ENCODE assay signal across 9 cellular contexts in genomic region chr11:13606701-13607100, GRCh38.
"Had no signal": no experiment of that assay in that cellular context is flagged by ENCODE, and none has a peak within 500 bp of the region (broad histone marks: within the 10 kb centered on the region; RNA-seq: fewer than 3 reads in every experiment).

No MANE protein-coding gene starts in this region.

- H3K9me3 ChIP-seq: HAP-1 had no signal

- H3K27me3 Mint-ChIP-seq: IgD-negative memory B cell had no signal

- H3K4me3 ChIP-seq: GM23248, HAP-1 had no signal

- H3K4me3 Mint-ChIP-seq: HFFc6, IgD-negative memory B cell had no signal

- H3K27ac ChIP-seq: GM23248 had no signal

- H3K4me1 ChIP-seq: HAP-1 had no signal

- H3K9me3 Mint-ChIP-seq: HFFc6 had no signal

- H3K4me1 Mint-ChIP-seq: IgD-negative memory B cell had no signal

- ATAC-seq: HCT116, HepG2 had no signal

- DNase-seq: GM23248, GOT3, H7, HFFc6, KG1 had no signal

- H3K36me3 Mint-ChIP-seq: IgD-negative memory B cell had no signal

- H3K36me3 ChIP-seq: HAP-1 had no signal

- H3K9ac ChIP-seq: GM23248 had no signal

- H3K27ac Mint-ChIP-seq: HFFc6, IgD-negative memory B cell had no signal
